1 cellular context compared by ENCODE assay signal in the genomic region with DNA sequence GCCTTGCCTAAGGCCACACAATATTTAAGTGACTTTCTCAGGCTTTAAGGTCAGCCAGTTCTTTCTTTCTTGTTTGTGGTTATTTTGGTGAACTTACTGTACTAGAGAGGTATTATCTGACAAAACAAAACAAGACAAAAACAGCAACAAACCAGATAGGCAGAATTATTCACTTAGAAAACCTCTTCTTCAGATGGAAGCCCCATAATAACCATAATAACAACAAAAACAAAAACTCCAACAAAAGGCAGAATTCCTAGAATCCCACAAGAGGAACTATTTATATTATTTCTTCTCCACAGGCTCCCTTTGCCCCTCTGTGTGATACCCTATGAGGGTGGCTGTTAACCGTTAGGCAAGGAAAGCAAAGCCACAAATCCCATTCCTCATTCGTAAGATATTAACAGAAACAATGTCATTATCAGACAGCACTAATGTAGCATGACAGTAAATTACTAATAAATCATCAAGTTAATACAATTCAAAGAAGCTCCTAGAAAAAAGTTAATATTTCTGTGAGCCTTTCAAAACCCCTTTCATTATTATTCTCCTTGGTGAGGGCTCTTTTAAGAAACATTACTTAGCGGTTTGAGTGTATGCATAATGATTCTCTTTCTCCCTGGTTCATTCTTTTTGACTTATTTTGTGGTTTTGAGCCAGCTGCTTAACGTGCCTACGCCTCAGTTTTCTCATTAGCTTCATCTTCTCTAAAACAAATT.
TF ChIP-seq lines count a peak whose summit lies in the region.

No MANE protein-coding gene starts in this region.

TF ChIP-seq in GM12878, 131 proteins besides CTCF, POLR2A, EP300 and RAD21 (continued from another document):
- TF ChIP-seq, protein P1, sequence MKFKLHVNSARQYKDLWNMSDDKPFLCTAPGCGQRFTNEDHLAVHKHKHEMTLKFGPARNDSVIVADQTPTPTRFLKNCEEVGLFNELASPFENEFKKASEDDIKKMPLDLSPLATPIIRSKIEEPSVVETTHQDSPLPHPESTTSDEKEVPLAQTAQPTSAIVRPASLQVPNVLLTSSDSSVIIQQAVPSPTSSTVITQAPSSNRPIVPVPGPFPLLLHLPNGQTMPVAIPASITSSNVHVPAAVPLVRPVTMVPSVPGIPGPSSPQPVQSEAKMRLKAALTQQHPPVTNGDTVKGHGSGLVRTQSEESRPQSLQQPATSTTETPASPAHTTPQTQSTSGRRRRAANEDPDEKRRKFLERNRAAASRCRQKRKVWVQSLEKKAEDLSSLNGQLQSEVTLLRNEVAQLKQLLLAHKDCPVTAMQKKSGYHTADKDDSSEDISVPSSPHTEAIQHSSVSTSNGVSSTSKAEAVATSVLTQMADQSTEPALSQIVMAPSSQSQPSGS (IDR thresholded peaks at IDR 0.05; ENCODE audit: low read length) = peak; percentile 4
- TF ChIP-seq ESRRA (IDR thresholded peaks at IDR 0.05; ENCODE audit: low read length) = no peak
- no peak for TF ChIP-seq E2F4 (IDR thresholded peaks at IDR 0.05; ENCODE audit: low read depth, low read length)
- TF ChIP-seq IRF5 (IDR thresholded peaks at IDR 0.05; ENCODE audit: borderline replicate concordance) = 0 out of 2 replicates have a peak, but pooled peaks have one; percentile 12
- no peak for TF ChIP-seq ZBED1 (IDR thresholded peaks at IDR 0.05; ENCODE audit: borderline replicate concordance)
- TF ChIP-seq RELA (IDR thresholded peaks at IDR 0.05; ENCODE audit: borderline replicate concordance, partially characterized antibody) = no peak
- no peak for TF ChIP-seq E2F8 (IDR thresholded peaks at IDR 0.05; ENCODE audit: low read depth, partially characterized antibody)
- TF ChIP-seq EZH2 (IDR thresholded peaks at IDR 0.05; ENCODE audit: borderline replicate concordance, control insufficient read depth, low read depth, low read length) = no peak
- TF ChIP-seq BCL11A (IDR thresholded peaks at IDR 0.05; ENCODE audit: low read depth, low read length) = peak; percentile 56; the same call in 1 of the 2 replicates
- TF ChIP-seq TCF12 (IDR thresholded peaks at IDR 0.05; ENCODE audit: low read depth, low read length) = peak; percentile 57; the same call in 1 of the 2 replicates
- TF ChIP-seq IKZF2 (IDR thresholded peaks at IDR 0.05) = peak; percentile 71 to 77
- peak; percentile 77 for TF ChIP-seq NFIC (IDR thresholded peaks at IDR 0.05; ENCODE audit: low read depth, low read length)
- peak; percentile 61 for TF ChIP-seq IKZF1 (conservative IDR thresholded peaks at IDR 0.05)
- TF ChIP-seq RB1 (IDR thresholded peaks at IDR 0.05; ENCODE audit: borderline replicate concordance) = no peak
- TF ChIP-seq BHLHE40 (IDR thresholded peaks at IDR 0.05; ENCODE audit: borderline replicate concordance in 1 of 2, low read depth in 2 of 2, low read length in 1 of 2) = peak; percentile 70 to 79
- TF ChIP-seq, protein P2, sequence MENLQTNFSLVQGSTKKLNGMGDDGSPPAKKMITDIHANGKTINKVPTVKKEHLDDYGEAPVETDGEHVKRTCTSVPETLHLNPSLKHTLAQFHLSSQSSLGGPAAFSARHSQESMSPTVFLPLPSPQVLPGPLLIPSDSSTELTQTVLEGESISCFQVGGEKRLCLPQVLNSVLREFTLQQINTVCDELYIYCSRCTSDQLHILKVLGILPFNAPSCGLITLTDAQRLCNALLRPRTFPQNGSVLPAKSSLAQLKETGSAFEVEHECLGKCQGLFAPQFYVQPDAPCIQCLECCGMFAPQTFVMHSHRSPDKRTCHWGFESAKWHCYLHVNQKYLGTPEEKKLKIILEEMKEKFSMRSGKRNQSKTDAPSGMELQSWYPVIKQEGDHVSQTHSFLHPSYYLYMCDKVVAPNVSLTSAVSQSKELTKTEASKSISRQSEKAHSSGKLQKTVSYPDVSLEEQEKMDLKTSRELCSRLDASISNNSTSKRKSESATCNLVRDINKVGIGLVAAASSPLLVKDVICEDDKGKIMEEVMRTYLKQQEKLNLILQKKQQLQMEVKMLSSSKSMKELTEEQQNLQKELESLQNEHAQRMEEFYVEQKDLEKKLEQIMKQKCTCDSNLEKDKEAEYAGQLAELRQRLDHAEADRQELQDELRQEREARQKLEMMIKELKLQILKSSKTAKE (IDR thresholded peaks at IDR 0.05; ENCODE audit: low read depth, poor library complexity, severe bottlenecking) = peak; percentile 29
- TF ChIP-seq ASH2L (IDR thresholded peaks at IDR 0.05; ENCODE audit: borderline replicate concordance, low read depth) = no peak
- peak; percentile 94 for TF ChIP-seq POU2F2 (IDR thresholded peaks at IDR 0.05; ENCODE audit: borderline replicate concordance, low read depth, low read length)
- TF ChIP-seq E4F1 (IDR thresholded peaks at IDR 0.05; ENCODE audit: borderline replicate concordance, partially characterized antibody) = no peak
- TF ChIP-seq, protein P3, sequence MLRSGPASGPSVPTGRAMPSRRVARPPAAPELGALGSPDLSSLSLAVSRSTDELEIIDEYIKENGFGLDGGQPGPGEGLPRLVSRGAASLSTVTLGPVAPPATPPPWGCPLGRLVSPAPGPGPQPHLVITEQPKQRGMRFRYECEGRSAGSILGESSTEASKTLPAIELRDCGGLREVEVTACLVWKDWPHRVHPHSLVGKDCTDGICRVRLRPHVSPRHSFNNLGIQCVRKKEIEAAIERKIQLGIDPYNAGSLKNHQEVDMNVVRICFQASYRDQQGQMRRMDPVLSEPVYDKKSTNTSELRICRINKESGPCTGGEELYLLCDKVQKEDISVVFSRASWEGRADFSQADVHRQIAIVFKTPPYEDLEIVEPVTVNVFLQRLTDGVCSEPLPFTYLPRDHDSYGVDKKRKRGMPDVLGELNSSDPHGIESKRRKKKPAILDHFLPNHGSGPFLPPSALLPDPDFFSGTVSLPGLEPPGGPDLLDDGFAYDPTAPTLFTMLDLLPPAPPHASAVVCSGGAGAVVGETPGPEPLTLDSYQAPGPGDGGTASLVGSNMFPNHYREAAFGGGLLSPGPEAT (IDR thresholded peaks at IDR 0.05; ENCODE audit: low read depth) = peak; percentile 46
- peak; percentile 75 for TF ChIP-seq ZNF24 (IDR thresholded peaks at IDR 0.05)
- TF ChIP-seq SREBF1 (IDR thresholded peaks at IDR 0.05; ENCODE audit: low read length) = no peak
- peak; percentile 30; the same call in 1 of the 2 replicates for TF ChIP-seq FOXM1 (IDR thresholded peaks at IDR 0.05; ENCODE audit: low read depth, low read length)
- no peak for TF ChIP-seq CBX5 (IDR thresholded peaks at IDR 0.05; ENCODE audit: low read depth)
- TF ChIP-seq USF2 (IDR thresholded peaks at IDR 0.05; ENCODE audit: borderline replicate concordance, low read depth, low read length) = no peak
- no peak for TF ChIP-seq ZBTB33 (IDR thresholded peaks at IDR 0.05)
- peak; percentile 69 for TF ChIP-seq ATF7 (IDR thresholded peaks at IDR 0.05; ENCODE audit: low read depth)
- peak; percentile 68; the same call in 1 of the 2 replicates for TF ChIP-seq DPF2 (IDR thresholded peaks at IDR 0.05)
- TF ChIP-seq JUNB (IDR thresholded peaks at IDR 0.05) = peak; percentile 57
- no peak for TF ChIP-seq EGR1 (IDR thresholded peaks at IDR 0.05; ENCODE audit: borderline replicate concordance in 1 of 2, low read depth in 2 of 2, low read length in 2 of 2)
